In the genomic region with DNA sequence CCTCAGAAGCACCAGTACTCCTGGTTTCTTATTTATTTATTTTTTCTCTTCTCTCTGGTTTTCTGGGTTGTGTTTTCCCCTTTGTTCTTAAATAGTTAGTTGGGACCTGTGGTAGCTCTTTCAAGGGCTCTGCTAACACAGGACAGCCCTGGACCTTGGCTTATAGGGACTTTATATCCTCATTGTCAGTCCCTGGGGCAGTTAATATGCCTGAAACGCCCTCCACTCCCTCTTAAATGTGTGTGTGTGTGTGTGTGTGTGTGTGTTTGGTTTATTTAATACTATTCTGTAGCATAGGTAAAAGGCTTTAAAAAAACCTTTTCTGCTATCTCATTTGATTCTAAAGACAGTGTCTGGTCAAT, we compare ENCODE assay signal across 20 cellular contexts. TPM values are rescaled to one million over a fixed set of nuclear protein-coding genes. Genes with fewer than 3 reads are reported as not detected.
"Had no signal": no experiment of that assay in that cellular context is flagged by ENCODE, and none has a peak within 500 bp of the region (broad histone marks: within the 10 kb centered on the region; RNA-seq: fewer than 3 reads in every experiment).

No MANE protein-coding gene starts in this region.

- H3K9ac ChIP-seq: parathyroid adenoma had no signal

- H3K27ac ChIP-seq: neutrophil, parathyroid adenoma, tibial artery had no signal

- H3K9me3 Mint-ChIP-seq: dendritic cell treated with granulocyte-macrophage colony-stimulating factor and Interleukin-4, amounts not matched to agents 40 ng/mL and 50 ng/mL, for 4 days had no signal

- H2AFZ ChIP-seq: parathyroid adenoma had no signal

- H3K36me3 ChIP-seq: neutrophil, tibial artery had no signal

- ATAC-seq: activated CD8-positive, alpha-beta T cell treated with anti-CD3 and anti-CD28 coated beads, Interleukin-2, amount 10 ng/mL, durations not matched to agents 7 days and 5 days; stimulated activated naive B cell treated with anti-CD40 and anti-IgM and Interleukin-4, amounts not matched to agents 10 μg/mL and 1 μg/mL and 100 μg/mL, for 72 hours had no signal

- H3K27me3 ChIP-seq: neutrophil, tibial artery had no signal

- H3K79me2 ChIP-seq: parathyroid adenoma had no signal

- H3K4me1 Mint-ChIP-seq: activated CD4-positive, alpha-beta T cell treated with anti-CD3 and anti-CD28 coated beads, Interleukin-2, amount 10 ng/mL, durations not matched to agents 24 days and 14 days; brain; stimulated activated naive B cell treated with anti-CD40 and anti-IgM and Interleukin-4, amounts not matched to agents 10 μg/mL and 1 μg/mL and 100 μg/mL, for 72 hours had no signal

- H3K9me3 ChIP-seq: neutrophil, tibial artery had no signal

- H3K27me3 Mint-ChIP-seq: activated CD4-positive, alpha-beta T cell treated with anti-CD3 and anti-CD28 coated beads, Interleukin-2, amount 10 ng/mL, durations not matched to agents 24 days and 14 days; activated naive CD8-positive, alpha-beta T cell; dendritic cell treated with granulocyte-macrophage colony-stimulating factor and Interleukin-4, amounts not matched to agents 40 ng/mL and 50 ng/mL, for 4 days; stimulated activated naive B cell treated with anti-CD40 and anti-IgM and Interleukin-4, amounts not matched to agents 10 μg/mL and 1 μg/mL and 100 μg/mL, for 72 hours had no signal

- H3K27ac Mint-ChIP-seq: activated CD4-positive, alpha-beta T cell treated with anti-CD3 and anti-CD28 coated beads, Interleukin-2, amount 10 ng/mL, durations not matched to agents 24 days and 14 days; activated CD8-positive, alpha-beta T cell treated with anti-CD3 and anti-CD28 coated beads, Interleukin-2, amount 10 ng/mL, durations not matched to agents 7 days and 5 days; activated naive CD8-positive, alpha-beta T cell; activated T-cell treated with anti-CD3 and anti-CD28 coated beads, Interleukin-2, amount 50 U/mL, for 72 hours; dendritic cell treated with granulocyte-macrophage colony-stimulating factor and Interleukin-4, amounts not matched to agents 40 ng/mL and 50 ng/mL, for 4 days; natural killer cell; stimulated activated naive B cell treated with anti-CD40 and anti-IgM and Interleukin-4, amounts not matched to agents 10 μg/mL and 1 μg/mL and 100 μg/mL, for 72 hours had no signal

- H3K36me3 Mint-ChIP-seq: activated naive CD8-positive, alpha-beta T cell; brain; immature natural killer cell; natural killer cell; stimulated activated naive B cell treated with anti-CD40 and anti-IgM and Interleukin-4, amounts not matched to agents 10 μg/mL and 1 μg/mL and 100 μg/mL, for 72 hours had no signal

- H3K4me1 ChIP-seq: parathyroid adenoma had no signal

- H3K4me3 Mint-ChIP-seq: activated CD4-positive, alpha-beta T cell treated with anti-CD3 and anti-CD28 coated beads, Interleukin-2, amount 10 ng/mL, durations not matched to agents 24 days and 14 days; activated CD8-positive, alpha-beta T cell treated with anti-CD3 and anti-CD28 coated beads, Interleukin-2, amount 10 ng/mL, durations not matched to agents 7 days and 5 days; activated naive CD8-positive, alpha-beta T cell; activated T-cell treated with anti-CD3 and anti-CD28 coated beads, Interleukin-2, amount 50 U/mL, for 72 hours; brain; central memory CD8-positive, alpha-beta T cell; dendritic cell treated with granulocyte-macrophage colony-stimulating factor and Interleukin-4, amounts not matched to agents 40 ng/mL and 50 ng/mL, for 4 days; immature natural killer cell; natural killer cell; stimulated activated naive B cell treated with anti-CD40 and anti-IgM and Interleukin-4, amounts not matched to agents 10 μg/mL and 1 μg/mL and 100 μg/mL, for 72 hours had no signal

- H3K4me3 ChIP-seq: lung, tibial artery had no signal

- DNase-seq: activated CD4-positive, alpha-beta T cell treated with anti-CD3 and anti-CD28 coated beads, Interleukin-2, amount 10 ng/mL, durations not matched to agents 24 days and 14 days; activated CD4-positive, CD25-positive, alpha-beta regulatory T cell; activated CD8-positive, alpha-beta T cell treated with anti-CD3 and anti-CD28 coated beads, Interleukin-2, amount 10 ng/mL, durations not matched to agents 7 days and 5 days; effector memory CD4-positive, alpha-beta T cell; foreskin melanocyte; head of caudate nucleus; immature natural killer cell; natural killer cell; stimulated activated CD4-positive, alpha-beta T cell treated with anti-CD3 and anti-CD28 coated beads, Interleukin-4, amount 100 ng/mL, for 1 hour; stimulated activated naive B cell treated with anti-CD40 and anti-IgM and Interleukin-4, amounts not matched to agents 10 μg/mL and 1 μg/mL and 100 μg/mL, for 72 hours had no signal

RNA-seq across cellular contexts. Expression of gene GATA6, which starts 54.6 kb away (rescaled TPM):
- total RNA-seq: activated CD4-positive, alpha-beta T cell treated with anti-CD3 and anti-CD28 coated beads, Interleukin-2, amount 10 ng/mL, durations not matched to agents 24 days and 14 days; activated CD8-positive, alpha-beta T cell treated with anti-CD3 and anti-CD28 coated beads, Interleukin-2, amount 10 ng/mL, durations not matched to agents 7 days and 5 days; T-helper 2 cell treated with Interferon-gamma antibody and Interleukin-4, amounts not matched to agents 100 ng/mL and 5 ng/mL, for 36 hours had no signal
